In the genomic region with DNA sequence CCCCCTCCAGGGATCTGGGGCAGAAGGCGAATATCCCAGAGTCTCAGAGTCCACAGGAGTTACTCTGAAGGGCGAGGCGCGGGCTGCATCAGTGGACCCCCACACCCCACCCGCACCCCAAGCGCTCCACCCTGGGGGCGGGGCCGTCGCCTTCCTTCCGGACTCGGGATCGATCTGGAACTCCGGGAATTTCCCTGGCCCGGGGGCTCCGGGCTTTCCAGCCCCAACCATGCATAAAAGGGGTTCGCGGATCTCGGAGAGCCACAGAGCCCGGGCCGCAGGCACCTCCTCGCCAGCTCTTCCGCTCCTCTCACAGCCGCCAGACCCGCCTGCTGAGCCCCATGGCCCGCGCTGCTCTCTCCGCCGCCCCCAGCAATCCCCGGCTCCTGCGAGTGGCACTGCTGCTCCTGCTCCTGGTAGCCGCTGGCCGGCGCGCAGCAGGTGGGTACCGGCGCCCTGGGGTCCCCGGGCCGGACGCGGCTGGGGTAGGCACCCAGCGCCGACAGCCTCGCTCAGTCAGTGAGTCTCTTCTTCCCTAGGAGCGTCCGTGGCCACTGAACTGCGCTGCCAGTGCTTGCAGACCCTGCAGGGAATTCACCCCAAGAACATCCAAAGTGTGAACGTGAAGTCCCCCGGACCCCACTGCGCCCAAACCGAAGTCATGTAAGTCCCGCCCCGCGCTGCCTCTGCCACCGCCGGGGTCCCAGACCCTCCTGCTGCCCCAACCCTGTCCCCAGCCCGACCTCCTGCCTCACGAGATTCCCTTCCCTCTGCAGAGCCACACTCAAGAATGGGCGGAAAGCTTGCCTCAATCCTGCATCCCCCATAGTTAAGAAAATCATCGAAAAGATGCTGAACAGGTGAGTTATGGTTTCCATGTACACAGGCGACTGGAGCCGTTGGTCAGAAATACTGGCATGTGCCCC, we compare ENCODE assay signal across 9 cellular contexts. TPM values are rescaled to one million over a fixed set of nuclear protein-coding genes. Genes with fewer than 3 reads are reported as not detected.
A peak's percentile ranks its signal among the peaks of the same experiment; 100 is the strongest.
DNase-seq lines count a peak whose midpoint lies in the region; ATAC-seq, FAIRE-seq and TF ChIP-seq lines count a peak whose summit lies in the region.
"Had no signal": no experiment of that assay in that cellular context is flagged by ENCODE, and none has a peak within 500 bp of the region (broad histone marks: within the 10 kb centered on the region; RNA-seq: fewer than 3 reads in every experiment).

A gene (plus strand): TSS at position 264 of the 926 bp plus-strand sequence. CDS start 78 bp downstream, at position 342.

- no peaks in the 10 kb centered on the region for H3K27me3 ChIP-seq in small intestine (ENCODE audit: control insufficient read depth in 2 of 2, insufficient read depth in 2 of 2, low read length in 2 of 2)

- ATAC-seq in GM18505 (IDR thresholded peaks at IDR 0.05; ENCODE audit: unreplicated experiment): no peak

- TF ChIP-seq POLR2A in GM18505 (IDR thresholded peaks at IDR 0.05; ENCODE audit: borderline replicate concordance, extremely low read depth, insufficient read depth, insufficient read length): no peak

- 8 to 10% (median 8%) methylated on average over 55 to 61 of the region's 61 CpGs for WGBS in small intestine, 3 donors

- DNase-seq in NCI-H146 (lab: John Stamatoyannopoulos, UW) (peak; percentile 36), NCI-H146 treated with DMSO at 0.1 percent for 48 hours (lab: John Stamatoyannopoulos, UW; ENCODE audit: unreplicated experiment) (no peak), astrocyte of the hippocampus (ENCODE audit: low read depth, low spot score) (peak; percentile 60), small intestine (peak; percentile 58), GF-D8 (lab: John Stamatoyannopoulos, UW) (no peak), activated gamma-delta T cell (lab: John Stamatoyannopoulos, UW) (no peak)

- H3K9me3 ChIP-seq in iPS-18c (ENCODE audit: control insufficient read depth, insufficient read depth, low read length): no peaks in the 10 kb centered on the region
- H3K9me3 ChIP-seq in small intestine (ENCODE audit: control insufficient read depth, low read depth): no peaks in the 10 kb centered on the region

- no peak for FAIRE-seq in small intestine (lab: Jason Lieb, UNC)

- H3K4me1 ChIP-seq in small intestine (ENCODE audit: control insufficient read depth in 2 of 2, insufficient read depth in 1 of 2, low read depth in 1 of 2, low read length in 1 of 2): no peaks in the 10 kb centered on the region

- H3K27ac ChIP-seq in small intestine (ENCODE audit: low read depth in 1 of 2, low read length in 1 of 2): peak within 1 kb of the TSS in 1 of 2 donors; percentile 74
- H3K27ac ChIP-seq: C4-2B had no signal

- H3K4me3 ChIP-seq in iPS-18c (ENCODE audit: insufficient read depth, low read depth, low read length) (peak within 1 kb of the TSS; percentile 69), small intestine (ENCODE audit: low read depth in 1 of 2, low read length in 2 of 2) (peak within 1 kb of the TSS; percentile 48 to 64)

- no peaks in the 10 kb centered on the region for H3K36me3 ChIP-seq in small intestine (ENCODE audit: control insufficient read depth in 2 of 2, insufficient read depth in 2 of 2, low read length in 2 of 2)

RNA-seq across cellular contexts. Expression of the gene that starts here (rescaled TPM):
- 10 to 100 TPM in 2 of 3 donors, 1 to 10 TPM in 1; 2.9 to 13.8 (median 12.7) TPM for polyA plus RNA-seq in small intestine

Comparison
In these comparisons a context has a peak if more than half of its experiments do, and no peak if none do; other contexts are left out.
1. DNase-seq: peak in NCI-H146 (single experiment), astrocyte of the hippocampus (single experiment) and small intestine (single experiment); none in NCI-H146 treated with DMSO at 0.1 percent for 48 hours (single experiment), GF-D8 (single experiment) and activated gamma-delta T cell (single experiment).